In the genomic region with DNA sequence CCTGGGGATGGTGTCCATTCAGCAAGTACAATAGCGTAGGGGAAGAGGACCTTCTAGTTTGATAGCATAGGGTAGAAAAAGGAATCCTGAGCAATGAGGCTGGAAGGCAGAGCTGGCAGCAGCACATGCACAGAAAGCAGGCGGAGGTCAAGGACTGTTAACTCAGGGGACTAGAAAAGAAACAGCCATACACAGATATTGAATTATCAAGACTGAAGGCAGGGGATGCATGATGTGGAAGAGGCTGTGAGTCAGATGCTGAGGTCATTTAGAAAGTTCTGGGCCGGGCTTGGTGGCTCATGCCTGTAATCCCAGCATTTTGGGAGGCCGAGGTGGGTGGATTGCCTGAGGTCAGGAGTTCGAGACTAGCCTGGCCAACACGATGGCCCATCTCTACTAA, we compare ENCODE assay signal across 13 cellular contexts.
DNase-seq lines count a peak whose midpoint lies in the region; ATAC-seq and TF ChIP-seq lines count a peak whose summit lies in the region.
"Had no signal": no experiment of that assay in that cellular context is flagged by ENCODE, and none has a peak within 500 bp of the region (broad histone marks: within the 10 kb centered on the region; RNA-seq: fewer than 3 reads in every experiment).

No MANE protein-coding gene starts in this region.

- DNase-seq in heart left ventricle, result peak in 1 of 5 donors; percentile 47
- DNase-seq in left ventricle myocardium superior, result no peak
- DNase-seq in choroid plexus epithelial cell (ENCODE audit: low read depth), result peak; percentile 58
- peak; percentile 91 for DNase-seq in myocyte (ENCODE audit: low read depth)
- peak; percentile 60 to 81 for DNase-seq in aorta
- no peak for DNase-seq in NCI-H526 (lab: John Stamatoyannopoulos, UW)
- DNase-seq: amygdala; foreskin melanocyte; H7; NCI-H510A treated with DMSO at 0.1 percent for 48 hours; stimulated activated CD4-positive, alpha-beta T cell treated with anti-CD3 and anti-CD28 coated beads, Interleukin-12 subunit alpha, Interleukin-12 subunit beta, amount 100 ng/mL, for 4 hours had no signal

- peaks cover 0 to 53% (median 34%) of the 10 kb centered on the region in 12 donors for H3K4me1 ChIP-seq in heart left ventricle
- H3K4me1 ChIP-seq in aorta (ENCODE audit: control insufficient read depth in 1 of 2, insufficient read depth in 2 of 2, low read length in 2 of 2), result peaks cover 4 to 6% of the 10 kb centered on the region in 2 donors

- H3K9me3 ChIP-seq in heart left ventricle (no peaks in the 10 kb centered on the region), aorta (ENCODE audit: control insufficient read depth, low read length) (no peaks in the 10 kb centered on the region)

- intact Hi-C loops in heart left ventricle (cut with DNase I), result loop anchor here in 6 of 10 donors (2.0 to 5.0 kb wide), 4 partner anchors 37 to 67 kb away; a partner anchor contains a TSS
- intact Hi-C loops in left ventricle myocardium superior (cut with micrococcal nuclease), result loop anchor here (5.0 kb wide), 1 partner anchor 52 kb away; no protein-coding TSS in a partner anchor
- intact Hi-C loops in aorta (cut with DNase I), result loop anchor here (2.0 to 5.0 kb wide), 2 partner anchors 52 to 67 kb away; a partner anchor contains a TSS

- H3K4me3 ChIP-seq in heart left ventricle (no peak overlapping the region), choroid plexus epithelial cell (ENCODE audit: low read depth, low read length) (no peak overlapping the region), aorta (ENCODE audit: low read length in 2 of 2) (no peak overlapping the region)

- WGBS in heart left ventricle, 4 donors, result 58 to 79% (median 73%) methylated on average over 6 of the region's 6 CpGs
- 49 to 60% methylated on average over 6 of the region's 6 CpGs for WGBS in aorta, 2 donors

- H3K27ac ChIP-seq in heart left ventricle, result peak overlapping the region in 11 of 12 donors; percentile 69 to 98 (median 92)
- H3K27ac ChIP-seq in aorta (ENCODE audit: low read depth in 1 of 2, low read length in 2 of 2), result peak overlapping the region; percentile 31 to 81

- H3K27me3 ChIP-seq in heart left ventricle (no peaks in the 10 kb centered on the region), aorta (ENCODE audit: control insufficient read depth in 1 of 2, insufficient read depth in 2 of 2, low read length in 1 of 2) (no peaks in the 10 kb centered on the region)

- TF ChIP-seq CTCF in heart left ventricle (IDR thresholded peaks at IDR 0.05), result no peak
- no peak for TF ChIP-seq CTCF in choroid plexus epithelial cell (conservative IDR thresholded peaks at IDR 0.05; ENCODE audit: low read depth, low read length)

- no peaks in the 10 kb centered on the region for H3K36me3 ChIP-seq in heart left ventricle
- H3K36me3 ChIP-seq in aorta (ENCODE audit: control insufficient read depth in 1 of 2, insufficient read depth in 2 of 2, low read length in 1 of 2), result no peaks in the 10 kb centered on the region

- ATAC-seq in heart left ventricle, result peak in 1 of 4 donors; percentile 1
- ATAC-seq in left ventricle myocardium superior, result no peak
- no peak for ATAC-seq in aorta (ENCODE audit: low FRiP score)
- ATAC-seq in HG03342 (IDR thresholded peaks at IDR 0.05; ENCODE audit: unreplicated experiment), result no peak
- ATAC-seq in GM18858 (IDR thresholded peaks at IDR 0.05; ENCODE audit: unreplicated experiment), result no peak

- no peak for TF ChIP-seq POLR2A in heart left ventricle (IDR thresholded peaks at IDR 0.05)

Comparison
In these comparisons a context has a peak if more than half of its experiments do, and no peak if none do; other contexts are left out.
1. DNase-seq: peak in choroid plexus epithelial cell (single experiment), myocyte (single experiment) and aorta (2 of 2); none in left ventricle myocardium superior (single experiment) and NCI-H526 (0 of 2).